In genomic region chr20:62802026-62802712, GRCh38 we compare ENCODE assay signal across 1 cellular context.
TF ChIP-seq lines count a peak whose summit lies in the region.

No MANE protein-coding gene starts in this region.

TF ChIP-seq in K562, 482 proteins besides CTCF, POLR2A, EP300 and RAD21:
- TF ChIP-seq ZBTB33 (CRISPR knock-in tag; IDR thresholded peaks at IDR 0.05) (peak; percentile 35; the same call in 1 of the 2 replicates), TCF7 (IDR thresholded peaks at IDR 0.05; ENCODE audit: borderline replicate concordance) (no peak), DDX20 (tag; IDR thresholded peaks at IDR 0.05; ENCODE audit: low read depth) (no peak), MAFF (IDR thresholded peaks at IDR 0.05; ENCODE audit: low read length) (no peak), POLR2G (IDR thresholded peaks at IDR 0.05; ENCODE audit: low read depth, low read length) (peak; percentile 22)
- TF ChIP-seq, protein P1, sequence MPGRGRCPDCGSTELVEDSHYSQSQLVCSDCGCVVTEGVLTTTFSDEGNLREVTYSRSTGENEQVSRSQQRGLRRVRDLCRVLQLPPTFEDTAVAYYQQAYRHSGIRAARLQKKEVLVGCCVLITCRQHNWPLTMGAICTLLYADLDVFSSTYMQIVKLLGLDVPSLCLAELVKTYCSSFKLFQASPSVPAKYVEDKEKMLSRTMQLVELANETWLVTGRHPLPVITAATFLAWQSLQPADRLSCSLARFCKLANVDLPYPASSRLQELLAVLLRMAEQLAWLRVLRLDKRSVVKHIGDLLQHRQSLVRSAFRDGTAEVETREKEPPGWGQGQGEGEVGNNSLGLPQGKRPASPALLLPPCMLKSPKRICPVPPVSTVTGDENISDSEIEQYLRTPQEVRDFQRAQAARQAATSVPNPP (IDR thresholded peaks at IDR 0.05; ENCODE audit: borderline replicate concordance, insufficient read depth, insufficient read length), result no peak
- TF ChIP-seq, protein P2, sequence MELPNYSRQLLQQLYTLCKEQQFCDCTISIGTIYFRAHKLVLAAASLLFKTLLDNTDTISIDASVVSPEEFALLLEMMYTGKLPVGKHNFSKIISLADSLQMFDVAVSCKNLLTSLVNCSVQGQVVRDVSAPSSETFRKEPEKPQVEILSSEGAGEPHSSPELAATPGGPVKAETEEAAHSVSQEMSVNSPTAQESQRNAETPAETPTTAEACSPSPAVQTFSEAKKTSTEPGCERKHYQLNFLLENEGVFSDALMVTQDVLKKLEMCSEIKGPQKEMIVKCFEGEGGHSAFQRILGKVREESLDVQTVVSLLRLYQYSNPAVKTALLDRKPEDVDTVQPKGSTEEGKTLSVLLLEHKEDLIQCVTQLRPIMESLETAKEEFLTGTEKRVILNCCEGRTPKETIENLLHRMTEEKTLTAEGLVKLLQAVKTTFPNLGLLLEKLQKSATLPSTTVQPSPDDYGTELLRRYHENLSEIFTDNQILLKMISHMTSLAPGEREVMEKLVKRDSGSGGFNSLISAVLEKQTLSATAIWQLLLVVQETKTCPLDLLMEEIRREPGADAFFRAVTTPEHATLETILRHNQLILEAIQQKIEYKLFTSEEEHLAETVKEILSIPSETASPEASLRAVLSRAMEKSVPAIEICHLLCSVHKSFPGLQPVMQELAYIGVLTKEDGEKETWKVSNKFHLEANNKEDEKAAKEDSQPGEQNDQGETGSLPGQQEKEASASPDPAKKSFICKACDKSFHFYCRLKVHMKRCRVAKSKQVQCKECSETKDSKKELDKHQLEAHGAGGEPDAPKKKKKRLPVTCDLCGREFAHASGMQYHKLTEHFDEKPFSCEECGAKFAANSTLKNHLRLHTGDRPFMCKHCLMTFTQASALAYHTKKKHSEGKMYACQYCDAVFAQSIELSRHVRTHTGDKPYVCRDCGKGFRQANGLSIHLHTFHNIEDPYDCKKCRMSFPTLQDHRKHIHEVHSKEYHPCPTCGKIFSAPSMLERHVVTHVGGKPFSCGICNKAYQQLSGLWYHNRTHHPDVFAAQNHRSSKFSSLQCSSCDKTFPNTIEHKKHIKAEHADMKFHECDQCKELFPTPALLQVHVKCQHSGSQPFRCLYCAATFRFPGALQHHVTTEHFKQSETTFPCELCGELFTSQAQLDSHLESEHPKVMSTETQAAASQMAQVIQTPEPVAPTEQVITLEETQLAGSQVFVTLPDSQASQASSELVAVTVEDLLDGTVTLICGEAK (IDR thresholded peaks at IDR 0.05), result no peak
- TF ChIP-seq, protein P2 (CRISPR knock-in tag; IDR thresholded peaks at IDR 0.05), result no peak
